22 cellular contexts compared by ENCODE assay signal in the genomic region with DNA sequence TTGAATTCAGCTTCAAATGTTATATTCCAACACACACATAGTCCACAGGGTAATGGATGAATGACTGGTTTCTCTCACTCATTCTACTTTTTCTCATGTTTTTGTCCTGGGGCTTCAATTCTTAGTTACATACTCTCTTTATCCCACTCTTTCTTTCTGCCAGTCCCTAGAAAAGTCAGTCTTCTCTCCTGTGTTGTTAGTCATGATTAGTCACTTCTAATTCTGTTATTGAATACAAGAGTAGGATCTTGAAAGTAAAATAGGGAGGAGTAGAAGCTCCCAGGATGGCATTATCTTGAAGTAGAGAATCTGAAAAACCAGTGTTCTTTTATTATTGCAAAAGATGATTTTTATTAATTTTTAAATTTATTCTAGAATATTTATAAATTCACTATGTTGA. TPM values are rescaled to one million over a fixed set of nuclear protein-coding genes. Genes with fewer than 3 reads are reported as not detected.
DNase-seq lines count a peak whose midpoint lies in the region; TF ChIP-seq lines count a peak whose summit lies in the region.
"Had no signal": no experiment of that assay in that cellular context is flagged by ENCODE, and none has a peak within 500 bp of the region (broad histone marks: within the 10 kb centered on the region; RNA-seq: fewer than 3 reads in every experiment).

No MANE protein-coding gene starts in this region.

- H3K4me1 Mint-ChIP-seq in activated T-cell treated with anti-CD3 and anti-CD28 coated beads, Interleukin-2, amount 50 U/mL, for 24 hours (ENCODE audit: low read depth), result no peaks in the 10 kb centered on the region
- H3K4me1 Mint-ChIP-seq: CD4-positive, CD25-positive, alpha-beta regulatory T cell had no signal

- H3K27me3 Mint-ChIP-seq in activated T-cell treated with anti-CD3 and anti-CD28 coated beads, Interleukin-2, amount 50 U/mL, for 24 hours, result no peaks in the 10 kb centered on the region
- H3K27me3 Mint-ChIP-seq: CD4-positive, CD25-positive, alpha-beta regulatory T cell had no signal

- H3K9ac ChIP-seq in GM23248 (no peak overlapping the region), neuronal stem cell (ENCODE audit: low read depth, low read length, poor library complexity) (no peak overlapping the region)

- H3K27ac ChIP-seq in GM23248, result no peak overlapping the region
- H3K27ac ChIP-seq in neuronal stem cell (replicated peaks; ENCODE audit: low read length), result no peak overlapping the region
- no peak overlapping the region for H3K27ac ChIP-seq in Peyer's patch

- peak; percentile 18 for DNase-seq in GM23248
- DNase-seq in RPMI7951 (ENCODE audit: low read depth), result peak; percentile 6
- DNase-seq in epithelial cell of proximal tubule (ENCODE audit: low read depth), result peak; percentile 30
- no peak for DNase-seq in T1000 (lab: John Stamatoyannopoulos, UW)
- no peak for DNase-seq in neuronal stem cell (ENCODE audit: low spot score)
- DNase-seq in activated T-cell treated with anti-CD3 and anti-CD28 coated beads, Interleukin-2, amount 50 U/mL, for 24 hours, result no peak
- DNase-seq in Peyer's patch, result no peak
- DNase-seq: Caco-2; CD4-positive, CD25-positive, alpha-beta regulatory T cell; DMS153; MG63; NCI-H1417; NCI-H1694 treated with DMSO at 0.1 percent for 48 hours; NCI-H2081 treated with DMSO at 0.1 percent for 48 hours; NCI-H2171 treated with DMSO at 0.1 percent for 48 hours; NCI-H526; OCI-M1; SIG-M5; T-helper 1 cell had no signal

- no peak overlapping the region for H3K18ac ChIP-seq in neuronal stem cell (ENCODE audit: low read length)

- H2AK5ac ChIP-seq in neuronal stem cell (ENCODE audit: low read depth, low read length), result no peak overlapping the region

- no peaks in the 10 kb centered on the region for H3K36me3 Mint-ChIP-seq in activated T-cell treated with anti-CD3 and anti-CD28 coated beads, Interleukin-2, amount 50 U/mL, for 24 hours (ENCODE audit: low read depth)
- H3K36me3 Mint-ChIP-seq: CD4-positive, CD25-positive, alpha-beta regulatory T cell had no signal

- TF ChIP-seq POLR2A in Peyer's patch (IDR thresholded peaks at IDR 0.05), result no peak

- H4K20me1 ChIP-seq in GM23248 (ENCODE audit: insufficient read depth), result no peaks in the 10 kb centered on the region

- no peak overlapping the region for H3K27ac Mint-ChIP-seq in activated T-cell treated with anti-CD3 and anti-CD28 coated beads, Interleukin-2, amount 50 U/mL, for 24 hours
- H3K27ac Mint-ChIP-seq: CD4-positive, CD25-positive, alpha-beta regulatory T cell had no signal

- H3K79me2 ChIP-seq in GM23248 (ENCODE audit: insufficient read depth), result no peaks in the 10 kb centered on the region

- no peaks in the 10 kb centered on the region for H3K9me3 Mint-ChIP-seq in activated T-cell treated with anti-CD3 and anti-CD28 coated beads, Interleukin-2, amount 50 U/mL, for 24 hours

- no peak overlapping the region for H3K4ac ChIP-seq in neuronal stem cell (ENCODE audit: low read length)

- H3K4me2 ChIP-seq in GM23248 (ENCODE audit: unreplicated experiment), result no peak overlapping the region
- no peak overlapping the region for H3K4me2 ChIP-seq in neuronal stem cell (ENCODE audit: insufficient read depth, low read length, poor library complexity, severe bottlenecking)

- no peak overlapping the region for H2BK5ac ChIP-seq in neuronal stem cell (ENCODE audit: low read length)

- H3K14ac ChIP-seq in neuronal stem cell (ENCODE audit: low read length), result no peak overlapping the region

- H3K23ac ChIP-seq in neuronal stem cell (ENCODE audit: low read depth, low read length, poor library complexity), result no peak overlapping the region

- H2BK120ac ChIP-seq in neuronal stem cell (ENCODE audit: low read depth, low read length), result no peak overlapping the region

- no peak overlapping the region for H4K91ac ChIP-seq in neuronal stem cell (ENCODE audit: low read depth, low read length, poor library complexity)

- H3K79me1 ChIP-seq in neuronal stem cell (ENCODE audit: low read depth, low read length), result no peaks in the 10 kb centered on the region

- no peak overlapping the region for H2AFZ ChIP-seq in GM23248
- no peak overlapping the region for H2AFZ ChIP-seq in neuronal stem cell (ENCODE audit: low read length)

- H2BK12ac ChIP-seq in neuronal stem cell (ENCODE audit: low read length), result no peak overlapping the region

- H3K9me2 ChIP-seq in GM23248 (ENCODE audit: insufficient read depth), result no peaks in the 10 kb centered on the region

- no peak overlapping the region for H2BK15ac ChIP-seq in neuronal stem cell (ENCODE audit: low read length)

- TF ChIP-seq CTCF in epithelial cell of proximal tubule (conservative IDR thresholded peaks at IDR 0.05; ENCODE audit: low read depth, low read length) (no peak), Peyer's patch (IDR thresholded peaks at IDR 0.05) (no peak)

- no peak overlapping the region for H3K4me3 ChIP-seq in GM23248
- H3K4me3 ChIP-seq in epithelial cell of proximal tubule (ENCODE audit: low read depth, low read length), result no peak overlapping the region
- H3K4me3 ChIP-seq in neuronal stem cell (ENCODE audit: low read length in 2 of 2), result no peak overlapping the region
- no peak overlapping the region for H3K4me3 ChIP-seq in Peyer's patch
- H3K4me3 ChIP-seq: MG63 had no signal

- in situ Hi-C loops in GM23248 (cut with MboI), result no loop called here

- H3K9me3 ChIP-seq in GM23248 (ENCODE audit: low read depth), result no peaks in the 10 kb centered on the region
- H3K9me3 ChIP-seq in neuronal stem cell (replicated peaks in 1 of 2; ENCODE audit: control insufficient read depth in 2 of 2, insufficient read depth in 1 of 2, low read depth in 1 of 2, low read length in 2 of 2), result no peaks in the 10 kb centered on the region
- no peaks in the 10 kb centered on the region for H3K9me3 ChIP-seq in Peyer's patch
- H3K9me3 ChIP-seq: Caco-2, MG63 had no signal

- H3K4me3 Mint-ChIP-seq in activated T-cell treated with anti-CD3 and anti-CD28 coated beads, Interleukin-2, amount 50 U/mL, for 24 hours, result no peak overlapping the region
- H3K4me3 Mint-ChIP-seq: CD4-positive, CD25-positive, alpha-beta regulatory T cell had no signal

- no peaks in the 10 kb centered on the region for H3K4me1 ChIP-seq in GM23248 (ENCODE audit: insufficient read depth)
- H3K4me1 ChIP-seq in neuronal stem cell (ENCODE audit: control insufficient read depth in 2 of 2, insufficient read depth in 1 of 2, low read depth in 1 of 2, low read length in 2 of 2), result no peaks in the 10 kb centered on the region
- no peaks in the 10 kb centered on the region for H3K4me1 ChIP-seq in Peyer's patch
- H3K4me1 ChIP-seq: Caco-2 had no signal

- H3F3A ChIP-seq in GM23248 (ENCODE audit: insufficient read depth), result no peaks in the 10 kb centered on the region

- no peak overlapping the region for H4K8ac ChIP-seq in neuronal stem cell (ENCODE audit: low read depth, low read length)

- H3K36me3 ChIP-seq in GM23248 (ENCODE audit: low read depth), result no peaks in the 10 kb centered on the region
- no peaks in the 10 kb centered on the region for H3K36me3 ChIP-seq in neuronal stem cell (replicated peaks in 1 of 2; ENCODE audit: control insufficient read depth in 2 of 2, insufficient read depth in 2 of 2, low read length in 2 of 2)
- no peaks in the 10 kb centered on the region for H3K36me3 ChIP-seq in Peyer's patch
- H3K36me3 ChIP-seq: MG63 had no signal

- H3K27me3 ChIP-seq in GM23248 (replicated peaks; ENCODE audit: insufficient read depth) (0 out of 2 replicates have a peak, but pooled peaks cover 3% of the 10 kb centered on the region), neuronal stem cell (ENCODE audit: control insufficient read depth in 3 of 3, insufficient read depth in 3 of 3, low read depth in 1 of 3, low read length in 3 of 3) (no peaks in the 10 kb centered on the region), Peyer's patch (no peaks in the 10 kb centered on the region)
- H3K27me3 ChIP-seq: MG63 had no signal

RNA-seq across cellular contexts. Expression of gene CALCR, which starts 45.5 kb away (rescaled TPM):
- not detected in 2 replicates for total RNA-seq in GM23248 (2014; rRNA removed; shearing (Covaris generic))
- not detected in 2 replicates for polyA plus RNA-seq in GM23248 (2016; fragmentation: Nextera tagmentation; extraction: Ambion mirVana)
- total RNA-seq in RPMI7951 (2014; rRNA removed; shearing (Covaris generic)), result not detected in 2 replicates
- total RNA-seq in epithelial cell of proximal tubule (not detected in 2 replicates), Peyer's patch (not detected)
- 0.04 TPM for polyA plus RNA-seq in neuronal stem cell (2013, experiment 1 of 2)
- 0.03 TPM for polyA plus RNA-seq in neuronal stem cell (2013, experiment 2 of 2)
- total RNA-seq: A673; Caco-2; CD4-positive, CD25-positive, alpha-beta regulatory T cell; LHCN-M2 had no signal
- polyA plus RNA-seq: BJ; CD4-positive, CD25-positive, alpha-beta regulatory T cell had no signal

Comparison
In these comparisons a context has a peak if more than half of its experiments do, and no peak if none do; other contexts are left out.
1. DNase-seq: peak in GM23248 (single experiment), RPMI7951 (single experiment) and epithelial cell of proximal tubule (single experiment); none in T1000 (single experiment), neuronal stem cell (single experiment), activated T-cell treated with anti-CD3 and anti-CD28 coated beads, Interleukin-2, amount 50 U/mL, for 24 hours (single experiment) and Peyer's patch (0 of 3).